In the genomic region with DNA sequence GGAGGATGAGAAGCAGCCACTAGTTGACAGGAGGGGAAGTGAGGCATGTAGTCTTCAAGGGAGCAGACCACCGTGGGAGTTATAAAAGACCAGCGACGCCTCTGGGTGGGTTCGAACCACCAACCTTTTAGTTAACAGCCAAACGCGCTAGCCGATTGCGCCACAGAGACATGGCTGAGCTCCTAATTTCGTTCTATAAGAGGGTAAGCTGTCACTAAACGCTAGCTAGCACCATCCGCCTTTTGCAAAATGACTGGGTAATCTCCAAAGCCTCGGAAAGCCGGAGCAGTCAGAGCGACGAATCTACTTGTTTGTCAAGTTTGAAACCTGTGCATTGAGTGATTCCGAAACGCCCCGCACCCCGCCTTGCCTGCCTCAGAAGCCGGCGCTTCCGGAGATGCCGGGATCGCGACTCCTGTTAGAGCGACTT, we compare ENCODE assay signal across 8 cellular contexts. TPM values are rescaled to one million over a fixed set of nuclear protein-coding genes. Genes with fewer than 3 reads are reported as not detected.
DNase-seq lines count a peak whose midpoint lies in the region; ATAC-seq and TF ChIP-seq lines count a peak whose summit lies in the region.
"Not testable (repeated sequence)": the region's sequence is repeated elsewhere in the genome, so short reads cannot be mapped to it uniquely, and the experiment has no call there.

No MANE protein-coding gene starts in this region.

- H3K4me3 Mint-ChIP-seq in activated CD4-positive, alpha-beta memory T cell treated with anti-CD3 and anti-CD28 coated beads for 36 hours, result peak overlapping the region; percentile 66
- peak overlapping the region; percentile 82 for H3K4me3 Mint-ChIP-seq in type B pancreatic cell

- POLR2A ChIA-PET in activated CD4-positive, alpha-beta memory T cell treated with anti-CD3 and anti-CD28 coated beads for 36 hours (lab: Charles Lee), result not testable (repeated sequence)

- not testable (repeated sequence) for H3K36me3 Mint-ChIP-seq in activated CD4-positive, alpha-beta memory T cell treated with anti-CD3 and anti-CD28 coated beads for 36 hours; type B pancreatic cell

- WGBS in mesodermal cell (ENCODE audit: insufficient coverage in 2 of 2), 2 experiments, result 18 to 49% methylated on average over 4 to 5 of the region's 26 CpGs

- ATAC-seq in GM19438 (IDR thresholded peaks at IDR 0.05; ENCODE audit: low read depth, unreplicated experiment), result peak; percentile 92

- H3K4me3 ChIP-seq in fibroblast of villous mesenchyme (ENCODE audit: low read depth, low read length), result not testable (repeated sequence)
- peak overlapping the region; percentile 11 for H3K4me3 ChIP-seq in mesodermal cell (ENCODE audit: extremely low read depth, insufficient read depth, low read length, poor library complexity, severe bottlenecking)

- TF ChIP-seq CTCF in fibroblast of villous mesenchyme (IDR thresholded peaks at IDR 0.05; ENCODE audit: insufficient read depth, low read depth, low read length); type B pancreatic cell (conservative IDR thresholded peaks at IDR 0.05): not testable (repeated sequence)

- peak; percentile 20 for DNase-seq in NCI-H774 (lab: John Stamatoyannopoulos, UW)
- DNase-seq in activated CD4-positive, alpha-beta memory T cell treated with anti-CD3 and anti-CD28 coated beads for 36 hours, result peak; percentile 87
- DNase-seq in activated naive CD8-positive, alpha-beta T cell treated with anti-CD3 and anti-CD28 coated beads, Interleukin-2, amount 50 U/mL, for 16 hours (ENCODE audit: low read depth, low spot score), result peak; percentile 0
- DNase-seq in fibroblast of villous mesenchyme (ENCODE audit: low read depth), result peak; percentile 2
- peak; percentile 15 to 41 for DNase-seq in stimulated activated CD4-positive, alpha-beta T cell treated with anti-CD3 and anti-CD28 coated beads, Interleukin-1b, Interleukin-23, amount 100 ng/mL, for 4 hours (ENCODE audit: low read depth in 2 of 2)
- DNase-seq in type B pancreatic cell (ENCODE audit: extremely low spot score, unreplicated experiment), result peak; percentile 66

- H3K36me3 ChIP-seq in mesodermal cell (ENCODE audit: control insufficient read depth, insufficient read depth, low read length), result not testable (repeated sequence)

- not testable (repeated sequence) for H3K9me3 ChIP-seq in mesodermal cell (ENCODE audit: control insufficient read depth, low read length)

- H3K4me1 ChIP-seq in mesodermal cell (ENCODE audit: control insufficient read depth, insufficient read depth, low read length, poor library complexity, severe bottlenecking), result not testable (repeated sequence)

- not testable (repeated sequence) for H3K27me3 Mint-ChIP-seq in activated CD4-positive, alpha-beta memory T cell treated with anti-CD3 and anti-CD28 coated beads for 36 hours; type B pancreatic cell

- intact Hi-C loops in activated CD4-positive, alpha-beta memory T cell treated with anti-CD3 and anti-CD28 coated beads for 36 hours (cut with micrococcal nuclease), result not testable (repeated sequence)

- H3K27ac ChIP-seq in mesodermal cell (ENCODE audit: low read depth, low read length, severe bottlenecking), result not testable (repeated sequence)

- peak overlapping the region; percentile 81 for H3K27ac Mint-ChIP-seq in activated CD4-positive, alpha-beta memory T cell treated with anti-CD3 and anti-CD28 coated beads for 36 hours
- peak overlapping the region; percentile 81 for H3K27ac Mint-ChIP-seq in type B pancreatic cell

- H3K4me1 Mint-ChIP-seq in activated CD4-positive, alpha-beta memory T cell treated with anti-CD3 and anti-CD28 coated beads for 36 hours (ENCODE audit: low read depth); type B pancreatic cell (ENCODE audit: unreplicated experiment): not testable (repeated sequence)

- CTCF ChIA-PET in activated CD4-positive, alpha-beta memory T cell treated with anti-CD3 and anti-CD28 coated beads for 36 hours (lab: Charles Lee), result not testable (repeated sequence)

- not testable (repeated sequence) for H3K9me3 Mint-ChIP-seq in activated CD4-positive, alpha-beta memory T cell treated with anti-CD3 and anti-CD28 coated beads for 36 hours; type B pancreatic cell

RNA-seq across cellular contexts. Expression of gene FCGR1A, which starts 42.3 kb away (rescaled TPM):
- not detected for total RNA-seq in activated CD4-positive, alpha-beta memory T cell treated with anti-CD3 and anti-CD28 coated beads for 36 hours
- total RNA-seq in fibroblast of villous mesenchyme, result not detected in 2 replicates
- polyA plus RNA-seq in mesodermal cell (2013, experiment 1 of 2), result not detected
- polyA plus RNA-seq in mesodermal cell (2013, experiment 2 of 2), result not detected
- not detected in 2 replicates for total RNA-seq in type B pancreatic cell (ENCODE audit: low replicate concordance)

Comparison
In these comparisons a context has a peak if more than half of its experiments do, and no peak if none do; other contexts are left out.
1. DNase-seq: peak in every context shown above with its lines; median percentile 87 in activated CD4-positive, alpha-beta memory T cell treated with anti-CD3 and anti-CD28 coated beads for 36 hours; 66 in type B pancreatic cell; 28 in stimulated activated CD4-positive, alpha-beta T cell treated with anti-CD3 and anti-CD28 coated beads, Interleukin-1b, Interleukin-23, amount 100 ng/mL, for 4 hours; 20 in NCI-H774; 2 in fibroblast of villous mesenchyme; 0 in activated naive CD8-positive, alpha-beta T cell treated with anti-CD3 and anti-CD28 coated beads, Interleukin-2, amount 50 U/mL, for 16 hours.